In the genomic region with DNA sequence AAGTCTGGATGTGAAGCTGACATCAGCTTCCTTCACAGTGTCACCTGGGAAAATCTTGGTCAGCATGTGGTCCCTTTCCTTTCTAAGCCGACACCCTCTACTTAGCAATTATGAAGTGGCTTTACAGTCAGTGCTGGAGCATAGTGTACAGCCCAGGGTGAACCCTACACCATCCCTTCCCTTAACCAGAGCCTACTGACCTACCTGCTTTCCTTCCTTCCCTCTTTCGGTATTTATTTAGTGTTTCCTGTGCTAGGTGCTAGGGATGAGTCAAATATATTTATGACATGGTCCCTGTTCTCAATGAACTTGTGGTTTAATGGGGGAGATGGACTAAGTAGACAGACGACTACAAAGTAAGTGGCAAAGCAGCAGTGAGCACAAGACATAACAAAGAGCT, we compare ENCODE assay signal across 24 cellular contexts.
DNase-seq lines count a peak whose midpoint lies in the region; ATAC-seq and TF ChIP-seq lines count a peak whose summit lies in the region.
"Had no signal": no experiment of that assay in that cellular context is flagged by ENCODE, and none has a peak within 500 bp of the region (broad histone marks: within the 10 kb centered on the region; RNA-seq: fewer than 3 reads in every experiment).

No MANE protein-coding gene starts in this region.

- H2AFZ ChIP-seq in MM.1S (ENCODE audit: low read length): no peak overlapping the region
- H2AFZ ChIP-seq: PC-9 had no signal

- H3K27ac Mint-ChIP-seq in activated naive CD8-positive, alpha-beta T cell treated with anti-CD3 and anti-CD28 coated beads, Interleukin-2, amount 50 U/mL, for 24 hours: peak overlapping the region; percentile 61
- no peak overlapping the region for H3K27ac Mint-ChIP-seq in activated naive CD8-positive, alpha-beta T cell treated with anti-CD3 and anti-CD28 coated beads for 36 hours
- H3K27ac Mint-ChIP-seq in activated T-helper 17 cell treated with anti-CD3 and anti-CD28 coated beads, Interleukin-2, amount 50 U/mL, for 72 hours: peak overlapping the region; percentile 21
- H3K27ac Mint-ChIP-seq: CD8-positive, alpha-beta T cell had no signal

- no peaks in the 10 kb centered on the region for H3K79me2 ChIP-seq in MM.1S (ENCODE audit: low read length)

- no peaks in the 10 kb centered on the region for H3K36me3 ChIP-seq in MM.1S (replicated peaks; ENCODE audit: insufficient read depth, low read length)
- H3K36me3 ChIP-seq: esophagus muscularis mucosa, left ventricle myocardium inferior had no signal

- no peaks in the 10 kb centered on the region for H3K27me3 ChIP-seq in MM.1S (replicated peaks; ENCODE audit: insufficient read depth, low read length)
- H3K27me3 ChIP-seq: esophagus muscularis mucosa, suprapubic skin had no signal

- H3K4me2 ChIP-seq in MM.1S (ENCODE audit: low read depth, low read length): no peak overlapping the region
- H3K4me2 ChIP-seq: PC-9 had no signal

- no peaks in the 10 kb centered on the region for H3K9me3 Mint-ChIP-seq in activated naive CD8-positive, alpha-beta T cell treated with anti-CD3 and anti-CD28 coated beads, Interleukin-2, amount 50 U/mL, for 24 hours
- no peaks in the 10 kb centered on the region for H3K9me3 Mint-ChIP-seq in activated naive CD8-positive, alpha-beta T cell treated with anti-CD3 and anti-CD28 coated beads for 36 hours
- H3K9me3 Mint-ChIP-seq in activated T-helper 17 cell treated with anti-CD3 and anti-CD28 coated beads, Interleukin-2, amount 50 U/mL, for 72 hours: no peaks in the 10 kb centered on the region
- H3K9me3 Mint-ChIP-seq: CD8-positive, alpha-beta T cell had no signal

- peaks cover 29% of the 10 kb centered on the region for H3K4me1 Mint-ChIP-seq in activated naive CD8-positive, alpha-beta T cell treated with anti-CD3 and anti-CD28 coated beads, Interleukin-2, amount 50 U/mL, for 24 hours
- H3K4me1 Mint-ChIP-seq in activated naive CD8-positive, alpha-beta T cell treated with anti-CD3 and anti-CD28 coated beads for 36 hours: peaks cover 12% of the 10 kb centered on the region
- peaks cover 9% of the 10 kb centered on the region for H3K4me1 Mint-ChIP-seq in activated T-helper 17 cell treated with anti-CD3 and anti-CD28 coated beads, Interleukin-2, amount 50 U/mL, for 72 hours

- intact Hi-C loops in left cardiac atrium (cut with DNase I): no loop called here

- H3F3A ChIP-seq in MM.1S (ENCODE audit: insufficient read depth, low read length): no peaks in the 10 kb centered on the region

- peaks cover 23% of the 10 kb centered on the region; the same call in 1 of the 2 replicates for H3K4me1 ChIP-seq in MM.1S (ENCODE audit: low read length)
- H3K4me1 ChIP-seq: esophagus muscularis mucosa, psoas muscle, suprapubic skin had no signal

- no peaks in the 10 kb centered on the region for H3K36me3 Mint-ChIP-seq in activated naive CD8-positive, alpha-beta T cell treated with anti-CD3 and anti-CD28 coated beads, Interleukin-2, amount 50 U/mL, for 24 hours (ENCODE audit: low read depth)
- H3K36me3 Mint-ChIP-seq in activated naive CD8-positive, alpha-beta T cell treated with anti-CD3 and anti-CD28 coated beads for 36 hours: no peaks in the 10 kb centered on the region
- H3K36me3 Mint-ChIP-seq in activated T-helper 17 cell treated with anti-CD3 and anti-CD28 coated beads, Interleukin-2, amount 50 U/mL, for 72 hours (ENCODE audit: low read depth): no peaks in the 10 kb centered on the region
- H3K36me3 Mint-ChIP-seq: CD8-positive, alpha-beta T cell had no signal

- H3K9me3 ChIP-seq in MM.1S (replicated peaks; ENCODE audit: insufficient read depth, low read length): no peaks in the 10 kb centered on the region
- H3K9me3 ChIP-seq: esophagus muscularis mucosa, left ventricle myocardium inferior, psoas muscle, suprapubic skin had no signal

- no peak overlapping the region for H3K4me3 Mint-ChIP-seq in activated naive CD8-positive, alpha-beta T cell treated with anti-CD3 and anti-CD28 coated beads, Interleukin-2, amount 50 U/mL, for 24 hours
- no peak overlapping the region for H3K4me3 Mint-ChIP-seq in activated naive CD8-positive, alpha-beta T cell treated with anti-CD3 and anti-CD28 coated beads for 36 hours
- peak overlapping the region; percentile 6 for H3K4me3 Mint-ChIP-seq in activated T-helper 17 cell treated with anti-CD3 and anti-CD28 coated beads, Interleukin-2, amount 50 U/mL, for 72 hours
- H3K4me3 Mint-ChIP-seq: CD8-positive, alpha-beta T cell had no signal

- H3K27ac ChIP-seq in MM.1S (ENCODE audit: low read length): peak overlapping the region; percentile 7; the same call in 1 of the 2 replicates
- H3K27ac ChIP-seq: esophagus muscularis mucosa, left ventricle myocardium inferior, PC-9, psoas muscle, skin epidermis, suprapubic skin had no signal

- H3K4me3 ChIP-seq in MM.1S (ENCODE audit: low read length): no peak overlapping the region
- H3K4me3 ChIP-seq: esophagus muscularis mucosa, left ventricle myocardium inferior, PC-9, psoas muscle, skin epidermis, suprapubic skin had no signal

- peak; percentile 97 for ATAC-seq in activated naive CD8-positive, alpha-beta T cell treated with anti-CD3 and anti-CD28 coated beads, Interleukin-2, amount 50 U/mL, for 24 hours
- peak; percentile 94 for ATAC-seq in activated T-helper 17 cell treated with anti-CD3 and anti-CD28 coated beads, Interleukin-2, amount 50 U/mL, for 72 hours (replicated peaks)
- no peak for ATAC-seq in left cardiac atrium
- ATAC-seq: CD8-positive, alpha-beta T cell; psoas muscle had no signal

- H3K27me3 Mint-ChIP-seq in activated naive CD8-positive, alpha-beta T cell treated with anti-CD3 and anti-CD28 coated beads, Interleukin-2, amount 50 U/mL, for 24 hours: no peaks in the 10 kb centered on the region
- no peaks in the 10 kb centered on the region for H3K27me3 Mint-ChIP-seq in activated naive CD8-positive, alpha-beta T cell treated with anti-CD3 and anti-CD28 coated beads for 36 hours
- H3K27me3 Mint-ChIP-seq in activated T-helper 17 cell treated with anti-CD3 and anti-CD28 coated beads, Interleukin-2, amount 50 U/mL, for 72 hours: no peaks in the 10 kb centered on the region

- peak; percentile 22 for DNase-seq in activated naive CD8-positive, alpha-beta T cell treated with anti-CD3 and anti-CD28 coated beads, Interleukin-2, amount 50 U/mL, for 24 hours
- DNase-seq in activated naive CD8-positive, alpha-beta T cell treated with anti-CD3 and anti-CD28 coated beads for 36 hours: no peak
- DNase-seq in MM.1S: peak; percentile 11
- DNase-seq in stimulated activated CD4-positive, alpha-beta T cell treated with anti-CD3 and anti-CD28 coated beads, Interleukin-4, amount 100 ng/mL, for 48 hours (ENCODE audit: low read depth in 2 of 2): peak; percentile 5 to 7
- no peak for DNase-seq in NCI-H510A treated with DMSO at 0.1 percent for 48 hours (lab: John Stamatoyannopoulos, UW)
- no peak for DNase-seq in NCI-H82 (lab: John Stamatoyannopoulos, UW)
- DNase-seq in left cardiac atrium: no peak
- DNase-seq: activated CD8-positive, alpha-beta memory T cell treated with anti-CD3 and anti-CD28 coated beads for 24 hours; activated effector memory CD4-positive, alpha-beta T cell treated with anti-CD3 and anti-CD28 coated beads, Interleukin-2, amount 50 U/mL, for 16 hours; aorta; CD8-positive, alpha-beta T cell; cerebellar nuclear complex; effector CD4-positive, alpha-beta T cell; left ventricle myocardium inferior; NCI-H1694; NCI-H774; PC-9; psoas muscle; SIG-M5; T-helper 1 cell had no signal

- no peaks in the 10 kb centered on the region for H4K20me1 ChIP-seq in MM.1S (ENCODE audit: insufficient read depth, low read length)

- no peaks in the 10 kb centered on the region for H3K9me2 ChIP-seq in MM.1S (replicated peaks; ENCODE audit: insufficient read depth, low read length)

- TF ChIP-seq CTCF in MM.1S (IDR thresholded peaks at IDR 0.05; ENCODE audit: low read length): no peak

- no peak overlapping the region for H3K9ac ChIP-seq in MM.1S (ENCODE audit: low read length)

Comparison
In these comparisons a context has a peak if more than half of its experiments do, and no peak if none do; other contexts are left out.
1. DNase-seq: peak in activated naive CD8-positive, alpha-beta T cell treated with anti-CD3 and anti-CD28 coated beads, Interleukin-2, amount 50 U/mL, for 24 hours (single experiment), MM.1S (single experiment) and stimulated activated CD4-positive, alpha-beta T cell treated with anti-CD3 and anti-CD28 coated beads, Interleukin-4, amount 100 ng/mL, for 48 hours (2 of 2); none in activated naive CD8-positive, alpha-beta T cell treated with anti-CD3 and anti-CD28 coated beads for 36 hours (single experiment), NCI-H510A treated with DMSO at 0.1 percent for 48 hours (single experiment), NCI-H82 (single experiment) and left cardiac atrium (single experiment).
2. ATAC-seq: peak in activated naive CD8-positive, alpha-beta T cell treated with anti-CD3 and anti-CD28 coated beads, Interleukin-2, amount 50 U/mL, for 24 hours (single experiment) and activated T-helper 17 cell treated with anti-CD3 and anti-CD28 coated beads, Interleukin-2, amount 50 U/mL, for 72 hours (single experiment); none in left cardiac atrium (0 of 2).